26 cellular contexts compared by ENCODE assay signal in the genomic region with DNA sequence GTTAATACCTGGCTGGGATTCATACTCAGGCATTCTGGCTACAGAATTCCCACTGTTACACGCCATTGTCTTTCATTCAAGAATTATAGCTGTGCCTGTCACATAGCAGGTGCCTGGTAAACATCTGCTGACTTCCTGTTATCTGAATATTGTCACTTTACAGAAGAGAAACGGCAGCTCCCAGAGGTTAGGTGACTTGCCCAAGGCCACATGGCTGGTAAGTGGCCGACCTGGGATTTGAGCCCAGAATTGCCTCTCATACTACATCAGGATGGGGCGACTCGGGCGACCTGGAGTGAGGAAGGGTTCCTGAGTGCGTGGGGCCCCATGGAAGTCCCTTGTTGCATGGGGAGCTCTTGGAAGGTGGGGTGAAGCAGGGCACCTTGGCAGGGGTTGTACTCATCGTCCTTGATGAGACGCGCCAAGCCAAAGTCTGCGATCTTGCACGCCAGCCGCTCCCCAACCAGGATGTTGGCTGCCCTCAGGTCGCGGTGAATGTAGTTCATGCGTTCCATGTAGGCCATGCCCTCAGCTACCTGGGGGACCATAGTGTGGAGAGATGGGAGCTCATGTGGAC. TPM values are rescaled to one million over a fixed set of nuclear protein-coding genes. Genes with fewer than 3 reads are reported as not detected.
DNase-seq lines count a peak whose midpoint lies in the region; ATAC-seq, FAIRE-seq and TF ChIP-seq lines count a peak whose summit lies in the region.
"Had no signal": no experiment of that assay in that cellular context is flagged by ENCODE, and none has a peak within 500 bp of the region (broad histone marks: within the 10 kb centered on the region; RNA-seq: fewer than 3 reads in every experiment).

No MANE protein-coding gene starts in this region.

- H3K9ac ChIP-seq in NT2/D1 (ENCODE audit: insufficient read length, low read depth): peak overlapping the region; percentile 1
- H3K9ac ChIP-seq: parathyroid adenoma had no signal

- H3K4me1 Mint-ChIP-seq in activated CD4-positive, alpha-beta T cell treated with anti-CD3 and anti-CD28 coated beads for 36 hours: peaks cover 42% of the 10 kb centered on the region
- H3K4me1 Mint-ChIP-seq in progenitor cell of endocrine pancreas (ENCODE audit: low read depth): peaks cover 5% of the 10 kb centered on the region

- DNase-seq in activated CD4-positive, alpha-beta T cell treated with anti-CD3 and anti-CD28 coated beads for 36 hours: no peak
- no peak for DNase-seq in activated CD4-positive, alpha-beta T cell treated with anti-CD3 and anti-CD28 coated beads for 48 hours
- DNase-seq in NT2/D1 (ENCODE audit: low read depth, low spot score) (no peak), hepatocyte (ENCODE audit: low spot score) (no peak), progenitor cell of endocrine pancreas (ENCODE audit: low spot score, unreplicated experiment) (no peak), H54 (ENCODE audit: insufficient read length, low spot score) (no peak), KBM-7 (no peak)
- DNase-seq in activated CD4-positive, CD25-positive, alpha-beta regulatory T cell treated with anti-CD3 and anti-CD28 coated beads, Interleukin-2, amount 50 U/mL, for 72 hours: no peak
- DNase-seq: activated CD4-positive, alpha-beta T cell treated with anti-CD3 and anti-CD28 coated beads for 1 hour; amniotic stem cell; BE2C; foreskin melanocyte; hypothalamus; NCI-H187 treated with DMSO at 0.1 percent for 48 hours; NCI-H446 had no signal

- intact Hi-C loops in activated CD4-positive, alpha-beta T cell treated with anti-CD3 and anti-CD28 coated beads for 36 hours (cut with DNase I, micrococcal nuclease): loop anchor here in 1 of 2 experiments (2.0 kb wide), 1 partner anchor 23 kb away; no protein-coding TSS in a partner anchor

- H3K27ac ChIP-seq in hepatocyte: no peak overlapping the region
- H3K27ac ChIP-seq: cardiac muscle cell, HL-60, parathyroid adenoma, SJSA1, suprapubic skin had no signal

- WGBS in hepatocyte (ENCODE audit: low lambda C conversion rate, missing lambda C conversion rate): 90% methylated on average over 16 of the region's 16 CpGs

- H3K9me3 ChIP-seq in NT2/D1 (ENCODE audit: insufficient read depth, low read length) (no peaks in the 10 kb centered on the region), hepatocyte (ENCODE audit: low read depth) (no peaks in the 10 kb centered on the region)
- H3K9me3 ChIP-seq: BE2C, SJSA1, suprapubic skin had no signal

- ATAC-seq in activated CD4-positive, alpha-beta T cell treated with anti-CD3 and anti-CD28 coated beads for 36 hours: no peak
- ATAC-seq: activated T-helper 17 cell treated with anti-CD3 and anti-CD28 coated beads, Interleukin-2, amount 50 U/mL, for 72 hours; Panc1 had no signal

- H3K27me3 ChIP-seq in NT2/D1 (ENCODE audit: insufficient read depth, insufficient read length) (peaks cover 3% of the 10 kb centered on the region), hepatocyte (no peaks in the 10 kb centered on the region)
- H3K27me3 ChIP-seq: BE2C, cardiac muscle cell, suprapubic skin had no signal

- TF ChIP-seq CTCF in hepatocyte (IDR thresholded peaks at IDR 0.05; ENCODE audit: poor library complexity) (no peak), progenitor cell of endocrine pancreas (IDR thresholded peaks at IDR 0.05; ENCODE audit: unreplicated experiment) (no peak)

- CTCF ChIA-PET in activated CD4-positive, alpha-beta T cell treated with anti-CD3 and anti-CD28 coated beads for 36 hours (lab: Charles Lee): interaction anchor here (0.6 to 3.8 kb wide), 10 partner anchors 17 to 1513 kb away, joined by 3 to 33 read pairs (median 3); no protein-coding TSS in a partner anchor

- H3K9me2 ChIP-seq in hepatocyte (replicated peaks; ENCODE audit: insufficient read depth): no peaks in the 10 kb centered on the region

- H3K27me3 Mint-ChIP-seq in activated CD4-positive, alpha-beta T cell treated with anti-CD3 and anti-CD28 coated beads for 36 hours: no peaks in the 10 kb centered on the region
- peaks cover 29% of the 10 kb centered on the region for H3K27me3 Mint-ChIP-seq in progenitor cell of endocrine pancreas
- H3K27me3 Mint-ChIP-seq: activated T-helper 17 cell treated with anti-CD3 and anti-CD28 coated beads, Interleukin-2, amount 50 U/mL, for 72 hours had no signal

- POLR2A ChIA-PET in activated CD4-positive, alpha-beta T cell treated with anti-CD3 and anti-CD28 coated beads for 36 hours (lab: Charles Lee): no interaction called here

- H3K36me3 ChIP-seq in NT2/D1 (ENCODE audit: insufficient read depth, insufficient read length, low read length) (no peaks in the 10 kb centered on the region), hepatocyte (replicated peaks; ENCODE audit: insufficient read depth, low read depth) (no peaks in the 10 kb centered on the region)
- H3K36me3 ChIP-seq: BE2C, cardiac muscle cell, SJSA1, suprapubic skin had no signal

- no peak overlapping the region for H3K4me3 Mint-ChIP-seq in activated CD4-positive, alpha-beta T cell treated with anti-CD3 and anti-CD28 coated beads for 36 hours
- peak overlapping the region; percentile 57 for H3K4me3 Mint-ChIP-seq in progenitor cell of endocrine pancreas (ENCODE audit: low read depth)
- H3K4me3 Mint-ChIP-seq: activated T-helper 17 cell treated with anti-CD3 and anti-CD28 coated beads, Interleukin-2, amount 50 U/mL, for 72 hours had no signal

- H3K4me1 ChIP-seq in NT2/D1 (ENCODE audit: insufficient read depth, insufficient read length) (peaks cover 25% of the 10 kb centered on the region), hepatocyte (ENCODE audit: insufficient read depth) (peaks cover 6% of the 10 kb centered on the region)
- H3K4me1 ChIP-seq: BE2C, parathyroid adenoma, SJSA1, suprapubic skin had no signal

- no peak overlapping the region for H2AFZ ChIP-seq in hepatocyte
- H2AFZ ChIP-seq: parathyroid adenoma had no signal

- no peaks in the 10 kb centered on the region for H3K36me3 Mint-ChIP-seq in activated CD4-positive, alpha-beta T cell treated with anti-CD3 and anti-CD28 coated beads for 36 hours (ENCODE audit: low read depth)
- H3K36me3 Mint-ChIP-seq in progenitor cell of endocrine pancreas (ENCODE audit: insufficient read depth): no peaks in the 10 kb centered on the region

- H3K9me3 Mint-ChIP-seq in activated CD4-positive, alpha-beta T cell treated with anti-CD3 and anti-CD28 coated beads for 36 hours (ENCODE audit: low read depth): no peaks in the 10 kb centered on the region
- no peaks in the 10 kb centered on the region for H3K9me3 Mint-ChIP-seq in progenitor cell of endocrine pancreas (ENCODE audit: low read depth)
- H3K9me3 Mint-ChIP-seq: activated T-helper 17 cell treated with anti-CD3 and anti-CD28 coated beads, Interleukin-2, amount 50 U/mL, for 72 hours had no signal

- FAIRE-seq in H54 (lab: Jason Lieb, UNC): no peak
- FAIRE-seq: GM18507 had no signal

- TF ChIP-seq POLR2A in H54 (IDR thresholded peaks at IDR 0.05; ENCODE audit: low read depth, low read length): no peak

- H3K79me2 ChIP-seq in hepatocyte: no peaks in the 10 kb centered on the region
- H3K79me2 ChIP-seq: parathyroid adenoma had no signal

- in situ Hi-C loops in KBM-7 (cut with MboI; ENCODE audit: low pct_unique_long_range_greater_than_20kb, low sequenced_read_pairs): no loop called here

- no peak overlapping the region for H3K4me3 ChIP-seq in NT2/D1 (ENCODE audit: insufficient read length, low read depth)
- H3K4me3 ChIP-seq in hepatocyte: no peak overlapping the region
- H3K4me3 ChIP-seq: SJSA1, suprapubic skin had no signal

- H4K20me1 ChIP-seq in hepatocyte (ENCODE audit: insufficient read depth, poor library complexity, severe bottlenecking): no peaks in the 10 kb centered on the region

- H3K27ac Mint-ChIP-seq in activated CD4-positive, alpha-beta T cell treated with anti-CD3 and anti-CD28 coated beads for 36 hours: peak overlapping the region; percentile 12
- H3K27ac Mint-ChIP-seq in progenitor cell of endocrine pancreas: no peak overlapping the region
- H3K27ac Mint-ChIP-seq: activated T-helper 17 cell treated with anti-CD3 and anti-CD28 coated beads, Interleukin-2, amount 50 U/mL, for 72 hours had no signal

- H3K4me2 ChIP-seq in hepatocyte: peak overlapping the region; percentile 72

RNA-seq across cellular contexts. Expression of a gene that starts 10.2 kb away (rescaled TPM):
- total RNA-seq in activated CD4-positive, alpha-beta T cell treated with anti-CD3 and anti-CD28 coated beads for 36 hours: 10 to 100 TPM; 10.3 to 12.1 TPM
- total RNA-seq in hepatocyte: 6.7 and 13.3 TPM in 2 replicates
- 12.2 and 14.4 TPM in 2 replicates for polyA plus RNA-seq in hepatocyte
- 53.3 and 56.3 TPM in 2 replicates for total RNA-seq in progenitor cell of endocrine pancreas

RNA-seq across cellular contexts. Expression of a gene that starts 20.8 kb away (rescaled TPM):
- total RNA-seq in activated CD4-positive, alpha-beta T cell treated with anti-CD3 and anti-CD28 coated beads for 36 hours: under 1 TPM in 1 of 2 experiments, not detected in 1; 0.11 TPM
- 0.28 and 0.73 TPM in 2 replicates for total RNA-seq in hepatocyte
- 0.28 TPM in 1 of 2 replicates, not detected in the other for polyA plus RNA-seq in hepatocyte
- not detected in 2 replicates for total RNA-seq in progenitor cell of endocrine pancreas
- total RNA-seq: A172, cardiac muscle cell, epithelial cell of proximal tubule, kidney epithelial cell, SJSA1 had no signal

RNA-seq across cellular contexts. Expression of a gene that starts 57.9 kb away (rescaled TPM):
- total RNA-seq in activated CD4-positive, alpha-beta T cell treated with anti-CD3 and anti-CD28 coated beads for 36 hours: 10 to 100 TPM; 41.8 to 62.5 TPM
- total RNA-seq in hepatocyte (94.3 and 114 TPM in 2 replicates), progenitor cell of endocrine pancreas (4.4 and 5.7 TPM in 2 replicates)
- polyA plus RNA-seq in hepatocyte: 194 and 230 TPM in 2 replicates
